11 cellular contexts compared by ENCODE assay signal in the genomic region with DNA sequence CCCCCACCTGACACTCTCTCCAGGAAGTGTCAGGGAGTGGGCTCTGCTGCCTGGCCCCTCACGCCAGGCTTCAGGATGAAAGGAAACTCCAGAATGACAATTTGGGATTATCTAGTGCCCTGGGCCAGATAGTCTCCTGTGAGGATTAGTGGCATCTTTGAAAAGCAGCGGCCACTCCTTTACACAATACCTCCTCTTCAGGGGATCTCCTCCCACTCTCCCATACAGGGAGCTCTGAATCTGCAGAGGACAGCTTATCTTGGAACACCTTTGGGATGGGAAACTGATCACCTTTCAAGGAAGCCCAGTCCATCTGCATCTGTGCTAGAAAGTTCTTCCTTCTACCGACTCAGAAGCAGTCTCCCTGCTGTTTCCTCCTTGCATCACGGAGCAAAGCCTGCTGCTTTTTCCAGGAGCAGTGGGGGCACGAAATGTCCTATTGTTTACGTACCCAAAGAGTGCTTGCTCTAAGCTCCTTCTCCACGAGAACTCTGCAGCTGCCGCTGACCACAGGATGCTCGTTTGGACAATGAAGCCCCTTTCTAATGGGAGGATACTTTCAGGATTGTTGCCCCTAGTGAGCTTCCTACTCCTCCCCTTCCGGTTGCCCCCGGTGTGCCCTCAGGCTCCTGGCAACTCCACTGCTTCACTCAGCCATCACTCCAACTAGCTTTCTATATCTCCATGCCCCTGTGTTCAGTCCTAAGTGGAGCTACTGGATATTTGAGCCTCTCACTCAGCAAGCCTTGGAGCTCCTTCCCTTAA. TPM values are rescaled to one million over a fixed set of nuclear protein-coding genes. Genes with fewer than 3 reads are reported as not detected.
A peak's percentile ranks its signal among the peaks of the same experiment; 100 is the strongest.
DNase-seq lines count a peak whose midpoint lies in the region; TF ChIP-seq lines count a peak whose summit lies in the region.
"Had no signal": no experiment of that assay in that cellular context is flagged by ENCODE, and none has a peak within 500 bp of the region (broad histone marks: within the 10 kb centered on the region; RNA-seq: fewer than 3 reads in every experiment).

No MANE protein-coding gene starts in this region.

- 32% methylated on average over 9 of the region's 11 CpGs for WGBS in mammary epithelial cell (ENCODE audit: low coverage, missing lambda C conversion rate)

- H3K36me3 ChIP-seq in mammary epithelial cell (ENCODE audit: insufficient read depth, low read length) (no peaks in the 10 kb centered on the region), breast epithelium (no peaks in the 10 kb centered on the region), PC-9 (ENCODE audit: low read depth) (no peaks in the 10 kb centered on the region)
- H3K36me3 ChIP-seq: esophagus muscularis mucosa had no signal

- intact Hi-C loops in mammary epithelial cell (cut with micrococcal nuclease) = loop anchor here (5.0 kb wide), 5 partner anchors 411 to 931 kb away; no protein-coding TSS in a partner anchor
- intact Hi-C loops in breast epithelium (cut with DNase I; ENCODE audit: low total_unique reads) = no loop called here
- intact Hi-C loops in PC-9 (cut with micrococcal nuclease; ENCODE audit: unreplicated experiment) = no loop called here

- DNase-seq in mammary epithelial cell (no peak), breast epithelium (ENCODE audit: low spot score in 2 of 2) (no peak), NCI-H69 (lab: John Stamatoyannopoulos, UW) (peak; percentile 83), caudate nucleus (lab: John Stamatoyannopoulos, UW) (peak in 3 of 61 donors; percentile 10 to 36 (median 24)), retina (peak; percentile 75), GOT3 (lab: John Stamatoyannopoulos, UW) (no peak), NCI-H1105 treated with DMSO at 0.1 percent for 48 hours (lab: John Stamatoyannopoulos, UW) (no peak), PC-9 (no peak)
- DNase-seq: KG1, T-helper 17 cell had no signal

- no peak overlapping the region for H3K27ac ChIP-seq in mammary epithelial cell (ENCODE audit: insufficient read depth, low read depth, low read length)
- H3K27ac ChIP-seq in breast epithelium = no peak overlapping the region
- H3K27ac ChIP-seq in caudate nucleus (ENCODE audit: low read depth, low read length) = peak overlapping the region; percentile 6
- H3K27ac ChIP-seq in PC-9 = no peak overlapping the region
- H3K27ac ChIP-seq: esophagus muscularis mucosa had no signal

- H2AFZ ChIP-seq in mammary epithelial cell (ENCODE audit: low read depth, low read length) = peak overlapping the region; percentile 53
- no peak overlapping the region for H2AFZ ChIP-seq in PC-9

- no peak overlapping the region for H3K4me3 ChIP-seq in mammary epithelial cell (replicated peaks in 1 of 3; ENCODE audit: insufficient read depth in 1 of 3, low read depth in 2 of 3, low read length in 3 of 3)
- no peak overlapping the region for H3K4me3 ChIP-seq in breast epithelium
- H3K4me3 ChIP-seq in PC-9 = no peak overlapping the region
- H3K4me3 ChIP-seq: esophagus muscularis mucosa had no signal

- in situ Hi-C loops in mammary epithelial cell (cut with MboI; ENCODE audit: low sequenced_read_pairs in 2 of 2) = loop anchor here (25.0 kb wide), 2 partner anchors 486 to 936 kb away; no protein-coding TSS in a partner anchor

- TF ChIP-seq CTCF in mammary epithelial cell (conservative IDR thresholded peaks at IDR 0.05 in 1 of 2, IDR thresholded peaks at IDR 0.05 in 1 of 2; ENCODE audit: extremely low read depth in 1 of 2, insufficient read depth in 1 of 2, low read depth in 1 of 2, low read length in 2 of 2) (no peak), breast epithelium (IDR thresholded peaks at IDR 0.05) (no peak), PC-9 (conservative IDR thresholded peaks at IDR 0.05) (no peak)

- POLR2A ChIA-PET in PC-9 (lab: Charles Lee; ENCODE audit: unreplicated experiment) = interaction anchor here (0.5 kb wide), 1 partner anchor 977 kb away, joined by 5 read pairs; a partner anchor contains a TSS

- BruUV-seq in mammary epithelial cell (replicated peaks; lab: Mats Ljungman, UMichigan) (no TSS peak), PC-9 (replicated peaks; lab: Mats Ljungman, UMichigan) (no TSS peak)

- CTCF ChIA-PET in mammary epithelial cell (lab: Charles Lee; ENCODE audit: low non-redundant PET) = interaction anchor here (0.5 to 0.6 kb wide), 4 partner anchors 14 to 929 kb away, joined by 3 to 11 read pairs (median 4); no protein-coding TSS in a partner anchor
- CTCF ChIA-PET in PC-9 (lab: Charles Lee) = interaction anchor here (0.5 to 1.6 kb wide), 6 partner anchors 9 to 581 kb away, joined by 3 to 6 read pairs (median 4); no protein-coding TSS in a partner anchor

- peaks cover 5% of the 10 kb centered on the region for H3K4me1 ChIP-seq in mammary epithelial cell (ENCODE audit: insufficient read depth, low read length)
- no peaks in the 10 kb centered on the region for H3K4me1 ChIP-seq in breast epithelium
- no peaks in the 10 kb centered on the region for H3K4me1 ChIP-seq in PC-9 (replicated peaks; ENCODE audit: insufficient read depth)
- H3K4me1 ChIP-seq: esophagus muscularis mucosa had no signal

- no peaks in the 10 kb centered on the region for H3F3A ChIP-seq in PC-9 (ENCODE audit: insufficient read depth, low read depth)

- TF ChIP-seq POLR2A in breast epithelium (IDR thresholded peaks at IDR 0.05) = no peak

- dilution Hi-C loops in mammary epithelial cell (cut with HindIII; ENCODE audit: low sequenced_read_pairs) = no loop called here

- H3K9ac ChIP-seq in mammary epithelial cell (ENCODE audit: insufficient read depth, low read length) = no peak overlapping the region

- no peaks in the 10 kb centered on the region for H3K9me3 ChIP-seq in mammary epithelial cell (replicated peaks; ENCODE audit: insufficient read depth, low read length)
- H3K9me3 ChIP-seq in breast epithelium = no peaks in the 10 kb centered on the region
- H3K9me3 ChIP-seq in PC-9 (ENCODE audit: insufficient read depth, low read depth) = no peaks in the 10 kb centered on the region
- H3K9me3 ChIP-seq: esophagus muscularis mucosa had no signal

- H4K20me1 ChIP-seq in mammary epithelial cell (ENCODE audit: insufficient read depth, low read length) (no peaks in the 10 kb centered on the region), PC-9 (ENCODE audit: insufficient read depth) (no peaks in the 10 kb centered on the region)

- H3K79me2 ChIP-seq in mammary epithelial cell (ENCODE audit: insufficient read depth, low read length) = no peaks in the 10 kb centered on the region
- H3K79me2 ChIP-seq in PC-9 (ENCODE audit: low read depth) = no peaks in the 10 kb centered on the region

- H3K27me3 ChIP-seq in mammary epithelial cell (ENCODE audit: insufficient read depth, low read length) (no peaks in the 10 kb centered on the region), breast epithelium (peaks cover 0 to 3% of the 10 kb centered on the region in 2 donors), PC-9 (ENCODE audit: insufficient read depth, low read depth) (no peaks in the 10 kb centered on the region)

- H3K9me2 ChIP-seq in PC-9 (ENCODE audit: insufficient read depth) = no peaks in the 10 kb centered on the region

- H3K4me2 ChIP-seq in mammary epithelial cell (ENCODE audit: insufficient read depth, low read depth, low read length) (no peak overlapping the region), PC-9 (no peak overlapping the region)

RNA-seq across cellular contexts. Expression of a gene that starts 31.5 kb away (rescaled TPM):
- total RNA-seq in mammary epithelial cell = not detected
- polyA plus RNA-seq in mammary epithelial cell = not detected
- polyA minus RNA-seq in mammary epithelial cell = not detected
- total RNA-seq in breast epithelium = not detected
- 1.4 TPM in 2 replicates for total RNA-seq in PC-9 (2021)
- total RNA-seq: T-helper 17 cell had no signal

RNA-seq across cellular contexts. Expression of a gene that starts 36.3 kb away (rescaled TPM):
- total RNA-seq in mammary epithelial cell = not detected
- 0.02 TPM for polyA plus RNA-seq in mammary epithelial cell
- not detected for polyA minus RNA-seq in mammary epithelial cell
- 1 to 10 TPM in 2 of 3 donors, under 1 TPM in 1; 0.98 to 3.5 (median 1.5) TPM for total RNA-seq in breast epithelium
- total RNA-seq in PC-9 (2021) = 10.2 and 11.9 TPM in 2 replicates
- total RNA-seq: T-helper 17 cell had no signal

Comparison
In these comparisons a context has a peak if more than half of its experiments do, and no peak if none do; other contexts are left out.
1. DNase-seq: peak in NCI-H69 (single experiment) and retina (single experiment); none in mammary epithelial cell (single experiment), breast epithelium (0 of 2), GOT3 (single experiment), NCI-H1105 treated with DMSO at 0.1 percent for 48 hours (single experiment) and PC-9 (0 of 2).